Comparison of ENCODE assay signal across 12 cellular contexts in genomic region chr17:50976951-50977472, GRCh38.
DNase-seq lines count a peak whose midpoint lies in the region; ATAC-seq and TF ChIP-seq lines count a peak whose summit lies in the region.
"Had no signal": no experiment of that assay in that cellular context is flagged by ENCODE, and none has a peak within 500 bp of the region (broad histone marks: within the 10 kb centered on the region; RNA-seq: fewer than 3 reads in every experiment).

No MANE protein-coding gene starts in this region.

- ATAC-seq in natural killer cell: no peak
- ATAC-seq in GM21717 (IDR thresholded peaks at IDR 0.05; ENCODE audit: unreplicated experiment): no peak
- no peak for ATAC-seq in GM21367 (IDR thresholded peaks at IDR 0.05; ENCODE audit: unreplicated experiment)

- in situ Hi-C loops in KBM-7 (cut with MboI; ENCODE audit: low pct_unique_long_range_greater_than_20kb, low sequenced_read_pairs): no loop called here

- peaks cover 60% of the 10 kb centered on the region for H3K36me3 Mint-ChIP-seq in activated T-helper 2 cell treated with anti-CD3 and anti-CD28 coated beads, Interferon-gamma antibody, Interleukin-2, Interleukin-4, amounts not matched to agents 10 μg/mL and 5 μg/mL and 100 μg/mL, durations not matched to agents 14 hours and 24 hours and 36 hours (ENCODE audit: low read depth)
- peaks cover 31% of the 10 kb centered on the region for H3K36me3 Mint-ChIP-seq in natural killer cell

- peaks cover 26% of the 10 kb centered on the region for H3K4me1 Mint-ChIP-seq in activated T-helper 2 cell treated with anti-CD3 and anti-CD28 coated beads, Interferon-gamma antibody, Interleukin-2, Interleukin-4, amounts not matched to agents 10 μg/mL and 5 μg/mL and 100 μg/mL, durations not matched to agents 14 hours and 24 hours and 36 hours (ENCODE audit: low read depth)
- H3K4me1 Mint-ChIP-seq in natural killer cell: peaks cover 6 to 7% of the 10 kb centered on the region in 2 donors

- no peak overlapping the region for H3K4me3 Mint-ChIP-seq in activated T-helper 2 cell treated with anti-CD3 and anti-CD28 coated beads, Interferon-gamma antibody, Interleukin-2, Interleukin-4, amounts not matched to agents 10 μg/mL and 5 μg/mL and 100 μg/mL, durations not matched to agents 14 hours and 24 hours and 36 hours (ENCODE audit: low read depth)
- H3K4me3 Mint-ChIP-seq in natural killer cell: no peak overlapping the region

- no peaks in the 10 kb centered on the region for H3K27me3 Mint-ChIP-seq in activated T-helper 2 cell treated with anti-CD3 and anti-CD28 coated beads, Interferon-gamma antibody, Interleukin-2, Interleukin-4, amounts not matched to agents 10 μg/mL and 5 μg/mL and 100 μg/mL, durations not matched to agents 14 hours and 24 hours and 36 hours (ENCODE audit: low read depth)
- no peaks in the 10 kb centered on the region for H3K27me3 Mint-ChIP-seq in natural killer cell (ENCODE audit: low read depth in 2 of 2)

- intact Hi-C loops in activated T-helper 2 cell treated with anti-CD3 and anti-CD28 coated beads, Interferon-gamma antibody, Interleukin-2, Interleukin-4, amounts not matched to agents 10 μg/mL and 5 μg/mL and 100 μg/mL, durations not matched to agents 14 hours and 24 hours and 36 hours (cut with micrococcal nuclease): no loop called here
- intact Hi-C loops in natural killer cell (cut with micrococcal nuclease): no loop called here

- no peaks in the 10 kb centered on the region for H3K9me3 Mint-ChIP-seq in activated T-helper 2 cell treated with anti-CD3 and anti-CD28 coated beads, Interferon-gamma antibody, Interleukin-2, Interleukin-4, amounts not matched to agents 10 μg/mL and 5 μg/mL and 100 μg/mL, durations not matched to agents 14 hours and 24 hours and 36 hours
- no peaks in the 10 kb centered on the region for H3K9me3 Mint-ChIP-seq in natural killer cell

- TF ChIP-seq CTCF in natural killer cell (IDR thresholded peaks at IDR 0.05): no peak

- DNase-seq in NOMO-1 treated with DMSO at 0.1 percent for 48 hours (lab: John Stamatoyannopoulos, UW; ENCODE audit: unreplicated experiment) (peak; percentile 36), NOMO-1 treated with dmso at 0.1 percent for 144 hours (lab: John Stamatoyannopoulos, UW; ENCODE audit: unreplicated experiment) (no peak), KBM-7 (peak; percentile 47), natural killer cell (no peak), nucleus accumbens (lab: John Stamatoyannopoulos, UW) (no peak)
- no peak for DNase-seq in activated T-helper 2 cell treated with anti-CD3 and anti-CD28 coated beads, Interferon-gamma antibody, Interleukin-2, Interleukin-4, amounts not matched to agents 10 μg/mL and 5 μg/mL and 100 μg/mL, durations not matched to agents 14 hours and 24 hours and 36 hours (ENCODE audit: low spot score)
- DNase-seq: 8988T, DMS 273 treated with DMSO at 0.1 percent for 48 hours, NCI-H524, tibial artery had no signal

- peak overlapping the region; percentile 90 for H3K27ac Mint-ChIP-seq in activated T-helper 2 cell treated with anti-CD3 and anti-CD28 coated beads, Interferon-gamma antibody, Interleukin-2, Interleukin-4, amounts not matched to agents 10 μg/mL and 5 μg/mL and 100 μg/mL, durations not matched to agents 14 hours and 24 hours and 36 hours
- peak overlapping the region; percentile 44 to 48 for H3K27ac Mint-ChIP-seq in natural killer cell

Comparison
In these comparisons a context has a peak if more than half of its experiments do, and no peak if none do; other contexts are left out.
1. DNase-seq: peak in NOMO-1 treated with DMSO at 0.1 percent for 48 hours (single experiment) and KBM-7 (single experiment); none in NOMO-1 treated with dmso at 0.1 percent for 144 hours (single experiment), activated T-helper 2 cell treated with anti-CD3 and anti-CD28 coated beads, Interferon-gamma antibody, Interleukin-2, Interleukin-4, amounts not matched to agents 10 μg/mL and 5 μg/mL and 100 μg/mL, durations not matched to agents 14 hours and 24 hours and 36 hours (single experiment), natural killer cell (single experiment) and nucleus accumbens (0 of 56).